In the genomic region with DNA sequence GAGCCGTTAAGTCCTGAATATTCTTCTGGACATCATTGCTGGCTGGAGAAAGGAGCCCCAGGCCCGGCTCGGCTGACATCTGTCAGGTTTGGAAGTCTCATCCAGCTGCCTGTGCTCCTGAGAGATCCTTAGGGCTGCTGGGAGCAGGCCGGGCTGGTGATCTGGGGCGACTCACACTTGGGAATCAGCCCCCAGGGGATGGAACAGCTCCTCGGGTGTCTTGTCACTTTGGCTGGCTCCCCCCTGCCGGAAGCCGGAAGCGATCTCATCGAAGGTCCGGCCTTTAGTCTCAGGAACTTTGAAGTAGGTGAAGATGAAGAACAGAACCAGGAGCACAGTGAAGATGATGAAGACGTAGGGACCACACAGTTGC, we compare ENCODE assay signal across 1 cellular context.
TF ChIP-seq lines count a peak whose summit lies in the region.

No MANE protein-coding gene starts in this region.

TF ChIP-seq in IMR-90, 13 proteins besides CTCF, POLR2A, EP300 and RAD21 (continued from another document):
- TF ChIP-seq, protein P1, sequence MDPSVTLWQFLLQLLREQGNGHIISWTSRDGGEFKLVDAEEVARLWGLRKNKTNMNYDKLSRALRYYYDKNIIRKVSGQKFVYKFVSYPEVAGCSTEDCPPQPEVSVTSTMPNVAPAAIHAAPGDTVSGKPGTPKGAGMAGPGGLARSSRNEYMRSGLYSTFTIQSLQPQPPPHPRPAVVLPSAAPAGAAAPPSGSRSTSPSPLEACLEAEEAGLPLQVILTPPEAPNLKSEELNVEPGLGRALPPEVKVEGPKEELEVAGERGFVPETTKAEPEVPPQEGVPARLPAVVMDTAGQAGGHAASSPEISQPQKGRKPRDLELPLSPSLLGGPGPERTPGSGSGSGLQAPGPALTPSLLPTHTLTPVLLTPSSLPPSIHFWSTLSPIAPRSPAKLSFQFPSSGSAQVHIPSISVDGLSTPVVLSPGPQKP (IDR thresholded peaks at IDR 0.05; ENCODE audit: borderline replicate concordance, low read depth, low read length), result no peak
- TF ChIP-seq CEBPB (IDR thresholded peaks at IDR 0.05; ENCODE audit: low read depth, low read length) (no peak), BHLHE40 (IDR thresholded peaks at IDR 0.05; ENCODE audit: low read depth, low read length) (no peak), NFE2L2 (IDR thresholded peaks at IDR 0.05; ENCODE audit: low read depth, low read length) (no peak), CHD1 (IDR thresholded peaks at IDR 0.05; ENCODE audit: low read depth, low read length) (no peak), MAZ (IDR thresholded peaks at IDR 0.05; ENCODE audit: borderline replicate concordance, low read depth, low read length) (no peak), SMC3 (IDR thresholded peaks at IDR 0.05; ENCODE audit: low read depth, low read length) (no peak), RCOR1 (IDR thresholded peaks at IDR 0.05; ENCODE audit: insufficient replicate concordance, low read length) (no peak)
